ENCODE assay signal across 11 cellular contexts in genomic region chr20:5316188-5317158, GRCh38. TPM values are rescaled to one million over a fixed set of nuclear protein-coding genes. Genes with fewer than 3 reads are reported as not detected.
DNase-seq lines count a peak whose midpoint lies in the region; ATAC-seq and TF ChIP-seq lines count a peak whose summit lies in the region.
"Had no signal": no experiment of that assay in that cellular context is flagged by ENCODE, and none has a peak within 500 bp of the region (broad histone marks: within the 10 kb centered on the region; RNA-seq: fewer than 3 reads in every experiment).

Gene PROKR2 (minus strand): TSS chr20:5316954. CDS start chr20:5314369, 2,585 bp downstream.

- no peaks in the 10 kb centered on the region for H3K79me2 ChIP-seq in MM.1S (ENCODE audit: low read length)

- H3K4me1 ChIP-seq in MM.1S (ENCODE audit: low read length) = no peaks in the 10 kb centered on the region
- H3K4me1 ChIP-seq: gastrocnemius medialis had no signal

- no peak within 1 kb of the TSS for H3K9ac ChIP-seq in MM.1S (ENCODE audit: low read length)

- H4K20me1 ChIP-seq in MM.1S (ENCODE audit: insufficient read depth, low read length) = no peaks in the 10 kb centered on the region

- H3K4me3 ChIP-seq in MM.1S (ENCODE audit: low read length) = no peak within 1 kb of the TSS; the same call in 1 of the 2 replicates
- H3K4me3 ChIP-seq: gastrocnemius medialis, SK-N-MC, thoracic aorta had no signal

- H3K4me1 Mint-ChIP-seq in nephron = no peaks in the 10 kb centered on the region

- no peaks in the 10 kb centered on the region for H3K9me3 Mint-ChIP-seq in nephron

- H2AFZ ChIP-seq in MM.1S (ENCODE audit: low read length) = no peak within 1 kb of the TSS

- no peak for ATAC-seq in HG03280 (IDR thresholded peaks at IDR 0.05; ENCODE audit: unreplicated experiment)
- ATAC-seq: gastrocnemius medialis had no signal

- H3K9me3 ChIP-seq in MM.1S (replicated peaks; ENCODE audit: insufficient read depth, low read length) = no peaks in the 10 kb centered on the region
- H3K9me3 ChIP-seq: gastrocnemius medialis, thoracic aorta had no signal

- H3K36me3 ChIP-seq in MM.1S (replicated peaks; ENCODE audit: insufficient read depth, low read length) = no peaks in the 10 kb centered on the region
- H3K36me3 ChIP-seq: gastrocnemius medialis, thoracic aorta had no signal

- DNase-seq in ELR (ENCODE audit: low read depth) (peak; percentile 9), MM.1S (no peak), dermis blood vessel endothelial cell (peak; percentile 21), Ammon's horn (ENCODE audit: low spot score) (no peak)
- DNase-seq in stimulated activated naive CD4-positive, alpha-beta T cell (lab: John Stamatoyannopoulos, UW) = no peak
- DNase-seq: gastrocnemius medialis had no signal

- no peak within 1 kb of the TSS for H3K27ac ChIP-seq in MM.1S (ENCODE audit: low read length)
- H3K27ac ChIP-seq: gastrocnemius medialis, SK-N-MC, thoracic aorta had no signal

- no peaks in the 10 kb centered on the region for H3K9me2 ChIP-seq in MM.1S (replicated peaks; ENCODE audit: insufficient read depth, low read length)

- no peaks in the 10 kb centered on the region for H3K36me3 Mint-ChIP-seq in nephron (ENCODE audit: low read depth)

- H3K27me3 Mint-ChIP-seq in nephron (ENCODE audit: low read depth) = peaks cover 91% of the 10 kb centered on the region

- peak within 1 kb of the TSS; percentile 45; the same call in 1 of the 2 replicates for H3K4me2 ChIP-seq in MM.1S (ENCODE audit: low read depth, low read length)

- peak within 1 kb of the TSS in 2 of 3 experiments; percentile 58 to 65 for H3K4me3 Mint-ChIP-seq in nephron

- H3F3A ChIP-seq in MM.1S (ENCODE audit: insufficient read depth, low read length) = no peaks in the 10 kb centered on the region

- H3K27ac Mint-ChIP-seq in nephron = no peak within 1 kb of the TSS

- TF ChIP-seq CTCF in MM.1S (IDR thresholded peaks at IDR 0.05; ENCODE audit: low read length) (no peak), nephron (IDR thresholded peaks at IDR 0.05; ENCODE audit: unreplicated experiment in 3 of 3) (no peak)

- H3K27me3 ChIP-seq in MM.1S (replicated peaks; ENCODE audit: insufficient read depth, low read length) = peaks cover 11% of the 10 kb centered on the region

RNA-seq across cellular contexts. Expression of gene PROKR2, which starts in this region (rescaled TPM):
- total RNA-seq in dermis blood vessel endothelial cell = not detected in 2 replicates
- total RNA-seq: gastrocnemius medialis, H4, thoracic aorta had no signal

Comparison
In these comparisons a context has a peak if more than half of its experiments do, and no peak if none do; other contexts are left out.
1. Peak in DNase-seq in dermis blood vessel endothelial cell; RNA of the gene not detected or under 1 TPM.